13 cellular contexts compared by ENCODE assay signal in genomic region chr14:69299286-69300035, GRCh38. TPM values are rescaled to one million over a fixed set of nuclear protein-coding genes. Genes with fewer than 3 reads are reported as not detected.
DNase-seq lines count a peak whose midpoint lies in the region; ATAC-seq, FAIRE-seq and TF ChIP-seq lines count a peak whose summit lies in the region.
"Had no signal": no experiment of that assay in that cellular context is flagged by ENCODE, and none has a peak within 500 bp of the region (broad histone marks: within the 10 kb centered on the region; RNA-seq: fewer than 3 reads in every experiment).

No MANE protein-coding gene starts in this region.

- no peak overlapping the region for H2AFZ ChIP-seq in HCT116 (ENCODE audit: low read depth, low read length, poor library complexity, severe bottlenecking)

- POLR2A ChIA-PET in activated CD4-positive, alpha-beta T cell treated with anti-CD3 and anti-CD28 coated beads for 36 hours (lab: Charles Lee), result no interaction called here
- POLR2A ChIA-PET in HCT116 (lab: Charles Lee), result no interaction called here
- POLR2A ChIA-PET in naive thymus-derived CD8-positive, alpha-beta T cell (lab: Charles Lee), result no interaction called here

- H3K4me1 ChIP-seq in HCT116 (ENCODE audit: control insufficient read depth in 1 of 2, insufficient read depth in 2 of 2, low read length in 2 of 2) (no peaks in the 10 kb centered on the region), small intestine (ENCODE audit: control insufficient read depth in 2 of 2, insufficient read depth in 1 of 2, low read depth in 1 of 2, low read length in 1 of 2) (no peaks in the 10 kb centered on the region)

- no peak overlapping the region for H3K27ac ChIP-seq in HCT116 (ENCODE audit: low read depth, low read length)
- no peak overlapping the region for H3K27ac ChIP-seq in small intestine (ENCODE audit: low read depth in 1 of 2, low read length in 1 of 2)
- H3K27ac ChIP-seq: testis had no signal

- intact Hi-C loops in activated CD4-positive, alpha-beta T cell treated with anti-CD3 and anti-CD28 coated beads for 36 hours (cut with DNase I, micrococcal nuclease), result no loop called here
- intact Hi-C loops in HCT116 (cut with micrococcal nuclease), result no loop called here

- no peaks in the 10 kb centered on the region for H3K27me3 ChIP-seq in HCT116 (ENCODE audit: insufficient read depth, low read length)
- peaks cover 0 to 2% of the 10 kb centered on the region in 2 donors for H3K27me3 ChIP-seq in small intestine (ENCODE audit: control insufficient read depth in 2 of 2, insufficient read depth in 2 of 2, low read length in 2 of 2)
- H3K27me3 ChIP-seq: testis had no signal

- no peak for FAIRE-seq in small intestine (lab: Jason Lieb, UNC)

- CTCF ChIA-PET in activated CD4-positive, alpha-beta T cell treated with anti-CD3 and anti-CD28 coated beads for 36 hours (lab: Charles Lee), result interaction anchor here (0.5 to 1.0 kb wide), 2 partner anchors 14 to 158 kb away, joined by 3 read pairs; no protein-coding TSS in a partner anchor
- CTCF ChIA-PET in HCT116 (lab: Charles Lee), result interaction anchor here (1.2 kb wide), 1 partner anchor 10 kb away, joined by 3 read pairs; no protein-coding TSS in a partner anchor

- no peaks in the 10 kb centered on the region for H3K36me3 Mint-ChIP-seq in activated CD4-positive, alpha-beta T cell treated with anti-CD3 and anti-CD28 coated beads for 36 hours (ENCODE audit: low read depth)
- H3K36me3 Mint-ChIP-seq in chondrocyte (ENCODE audit: low read depth) (no peaks in the 10 kb centered on the region), osteocyte (ENCODE audit: unreplicated experiment) (no peaks in the 10 kb centered on the region)
- H3K36me3 Mint-ChIP-seq in naive thymus-derived CD8-positive, alpha-beta T cell, result no peaks in the 10 kb centered on the region
- H3K36me3 Mint-ChIP-seq: natural killer cell had no signal

- no peak overlapping the region for H3K9ac ChIP-seq in HCT116 (ENCODE audit: low read length)

- H3K4me3 Mint-ChIP-seq in activated CD4-positive, alpha-beta T cell treated with anti-CD3 and anti-CD28 coated beads for 36 hours, result no peak overlapping the region
- H3K4me3 Mint-ChIP-seq in chondrocyte (ENCODE audit: unreplicated experiment) (no peak overlapping the region), osteocyte (ENCODE audit: unreplicated experiment) (no peak overlapping the region)
- H3K4me3 Mint-ChIP-seq in naive thymus-derived CD8-positive, alpha-beta T cell, result no peak overlapping the region
- H3K4me3 Mint-ChIP-seq: natural killer cell had no signal

- RAD21 ChIA-PET in HCT116 (lab: Charles Lee; ENCODE audit: low non-redundant PET in 1 of 2, low total read pairs in 2 of 2, uncharacterized antibody in 2 of 2, unreplicated experiment in 2 of 2), result no interaction called here

- no peak overlapping the region for H3K27ac Mint-ChIP-seq in activated CD4-positive, alpha-beta T cell treated with anti-CD3 and anti-CD28 coated beads for 36 hours
- H3K27ac Mint-ChIP-seq in chondrocyte (ENCODE audit: unreplicated experiment) (no peak overlapping the region), osteocyte (ENCODE audit: unreplicated experiment) (no peak overlapping the region)
- no peak overlapping the region for H3K27ac Mint-ChIP-seq in naive thymus-derived CD8-positive, alpha-beta T cell
- H3K27ac Mint-ChIP-seq: natural killer cell had no signal

- TF ChIP-seq RAD21 in HCT116 (IDR thresholded peaks at IDR 0.05; ENCODE audit: low read depth), result 0 out of 2 replicates have a peak, but pooled peaks have one; percentile 14

- no peaks in the 10 kb centered on the region for H3K9me3 Mint-ChIP-seq in activated CD4-positive, alpha-beta T cell treated with anti-CD3 and anti-CD28 coated beads for 36 hours (ENCODE audit: low read depth)
- H3K9me3 Mint-ChIP-seq in chondrocyte (ENCODE audit: low read depth), result no peaks in the 10 kb centered on the region
- no peaks in the 10 kb centered on the region for H3K9me3 Mint-ChIP-seq in osteocyte (ENCODE audit: unreplicated experiment)
- H3K9me3 Mint-ChIP-seq in naive thymus-derived CD8-positive, alpha-beta T cell, result no peaks in the 10 kb centered on the region
- H3K9me3 Mint-ChIP-seq: natural killer cell had no signal

- TF ChIP-seq POLR2A in HCT116 (IDR thresholded peaks at IDR 0.05; ENCODE audit: borderline replicate concordance, extremely low read depth, insufficient read depth, insufficient read length), result no peak

- H3K27me3 Mint-ChIP-seq in activated CD4-positive, alpha-beta T cell treated with anti-CD3 and anti-CD28 coated beads for 36 hours, result peaks cover 1% of the 10 kb centered on the region
- peaks cover 2% of the 10 kb centered on the region for H3K27me3 Mint-ChIP-seq in chondrocyte (ENCODE audit: low read depth)
- H3K27me3 Mint-ChIP-seq in osteocyte (ENCODE audit: unreplicated experiment), result peaks cover 17% of the 10 kb centered on the region
- H3K27me3 Mint-ChIP-seq in naive thymus-derived CD8-positive, alpha-beta T cell, result peaks cover 0 to 12% (median 7%) of the 10 kb centered on the region in 5 donors

- H3K36me3 ChIP-seq in HCT116 (ENCODE audit: control insufficient read depth in 1 of 2, insufficient read depth in 2 of 2, low read length in 2 of 2) (no peaks in the 10 kb centered on the region), small intestine (ENCODE audit: control insufficient read depth in 2 of 2, insufficient read depth in 2 of 2, low read length in 2 of 2) (no peaks in the 10 kb centered on the region)

- peak; percentile 58 for ATAC-seq in activated CD4-positive, alpha-beta T cell treated with anti-CD3 and anti-CD28 coated beads for 36 hours
- peak; percentile 97 for ATAC-seq in HCT116
- no peak for ATAC-seq in naive thymus-derived CD8-positive, alpha-beta T cell

- no TSS peak for BruUV-seq in HCT116 (replicated peaks; lab: Mats Ljungman, UMichigan)

- no peaks in the 10 kb centered on the region for H3K79me2 ChIP-seq in HCT116 (ENCODE audit: insufficient read depth, low read length)

- H3K9me3 ChIP-seq in HCT116 (ENCODE audit: control insufficient read depth in 1 of 2, insufficient read depth in 1 of 2, low read depth in 1 of 2, low read length in 2 of 2), result no peaks in the 10 kb centered on the region
- no peaks in the 10 kb centered on the region for H3K9me3 ChIP-seq in small intestine (ENCODE audit: control insufficient read depth, low read depth)
- H3K9me3 ChIP-seq: testis had no signal

- H3K4me1 Mint-ChIP-seq in activated CD4-positive, alpha-beta T cell treated with anti-CD3 and anti-CD28 coated beads for 36 hours, result no peaks in the 10 kb centered on the region
- peaks cover 29% of the 10 kb centered on the region for H3K4me1 Mint-ChIP-seq in chondrocyte (ENCODE audit: low read depth)
- peaks cover 3% of the 10 kb centered on the region for H3K4me1 Mint-ChIP-seq in osteocyte (ENCODE audit: unreplicated experiment)
- H3K4me1 Mint-ChIP-seq in naive thymus-derived CD8-positive, alpha-beta T cell, result no peaks in the 10 kb centered on the region
- H3K4me1 Mint-ChIP-seq: natural killer cell had no signal

- DNase-seq in activated CD4-positive, alpha-beta T cell treated with anti-CD3 and anti-CD28 coated beads for 36 hours, result peak; percentile 41
- DNase-seq in activated CD4-positive, alpha-beta T cell treated with anti-CD3 and anti-CD28 coated beads for 1 hour, result no peak
- DNase-seq in HCT116 (ENCODE audit: low read depth, low spot score) (no peak), chondrocyte (ENCODE audit: low spot score) (peak; percentile 53), osteocyte (ENCODE audit: extremely low spot score, unreplicated experiment) (no peak), KG1 (lab: John Stamatoyannopoulos, UW) (no peak), small intestine (no peak)
- DNase-seq in naive thymus-derived CD8-positive, alpha-beta T cell, result no peak
- DNase-seq: ACHN; natural killer cell; stimulated activated CD4-positive, alpha-beta T cell treated with anti-CD3 and anti-CD28 coated beads, Interleukin-2, amount 100 ng/mL, for 48 hours; T1000 had no signal

- WGBS in small intestine, 3 donors, result 77 to 91% (median 83%) methylated on average over 11 of the region's 11 CpGs

- H3K9me2 ChIP-seq in HCT116 (ENCODE audit: insufficient read depth), result no peaks in the 10 kb centered on the region

- TF ChIP-seq CTCF in HCT116 (IDR thresholded peaks at IDR 0.05 in 2 of 3, conservative IDR thresholded peaks at IDR 0.05 in 1 of 3; ENCODE audit: borderline replicate concordance in 1 of 3, insufficient read depth in 1 of 3, low read depth in 2 of 3, low read length in 2 of 3) (peak in 2 of 3 experiments; percentile 46 to 55; a peak in 4 of 6 replicates), chondrocyte (IDR thresholded peaks at IDR 0.05) (peak; percentile 25), osteocyte (IDR thresholded peaks at IDR 0.05) (peak; percentile 19)

- no peak overlapping the region for H3K4me2 ChIP-seq in HCT116 (ENCODE audit: low read length)

- no peak overlapping the region for H3K4me3 ChIP-seq in HCT116 (replicated peaks in 1 of 2; ENCODE audit: low read depth in 1 of 2, low read length in 2 of 2)
- no peak overlapping the region for H3K4me3 ChIP-seq in small intestine (ENCODE audit: low read depth in 1 of 2, low read length in 2 of 2)
- H3K4me3 ChIP-seq: testis had no signal

- H4K20me1 ChIP-seq in HCT116 (ENCODE audit: insufficient read depth), result no peaks in the 10 kb centered on the region

TF ChIP-seq in HCT116, 20 proteins besides CTCF, POLR2A, EP300 and RAD21 (continues in another document):
- TF ChIP-seq ELF1 (IDR thresholded peaks at IDR 0.05; ENCODE audit: borderline replicate concordance, low read depth), result no peak
- no peak for TF ChIP-seq SIN3A (IDR thresholded peaks at IDR 0.05; ENCODE audit: low read depth)
- no peak for TF ChIP-seq ZBTB33 (IDR thresholded peaks at IDR 0.05; ENCODE audit: extremely low read depth, insufficient replicate concordance, low read length)

RNA-seq across cellular contexts. Expression of gene GALNT16, which starts 39.5 kb away (rescaled TPM):
- total RNA-seq in activated CD4-positive, alpha-beta T cell treated with anti-CD3 and anti-CD28 coated beads for 36 hours, result under 1 TPM in 1 of 2 experiments, not detected in 1; 0.14 TPM
- total RNA-seq in HCT116 (2021; ENCODE audit: unreplicated experiment) (0.32 TPM), chondrocyte (28.1 to 36.7 TPM (median 34.4 TPM) in 3 replicates), osteocyte (2.6 and 3.1 TPM in 2 replicates)
- polyA plus RNA-seq in HCT116 (2012), result 0.05 TPM in 1 of 2 replicates, not detected in the other
- not detected for total RNA-seq in naive thymus-derived CD8-positive, alpha-beta T cell
- not detected for polyA plus RNA-seq in naive thymus-derived CD8-positive, alpha-beta T cell
- polyA plus RNA-seq in small intestine, result 1 to 10 TPM in 1 of 3 donors, under 1 TPM in 2; 0.45 to 2.4 (median 0.54) TPM
- total RNA-seq: natural killer cell had no signal

Comparison
In these comparisons a context has a peak if more than half of its experiments do, and no peak if none do; other contexts are left out.
1. DNase-seq: peak in activated CD4-positive, alpha-beta T cell treated with anti-CD3 and anti-CD28 coated beads for 36 hours (single experiment) and chondrocyte (single experiment); none in activated CD4-positive, alpha-beta T cell treated with anti-CD3 and anti-CD28 coated beads for 1 hour (single experiment), HCT116 (single experiment), osteocyte (single experiment), KG1 (single experiment), naive thymus-derived CD8-positive, alpha-beta T cell (0 of 10) and small intestine (single experiment).
2. ATAC-seq: peak in activated CD4-positive, alpha-beta T cell treated with anti-CD3 and anti-CD28 coated beads for 36 hours (single experiment) and HCT116 (single experiment); none in naive thymus-derived CD8-positive, alpha-beta T cell (0 of 2).
3. Peak in every context shown above with its lines, with median percentiles within 50 percentile points of each other: CTCF ChIP-seq.